Comparison of ENCODE assay signal across 8 cellular contexts in genomic region chr1:178610670-178611410, GRCh38.
A peak's percentile ranks its signal among the peaks of the same experiment; 100 is the strongest.
DNase-seq lines count a peak whose midpoint lies in the region; ATAC-seq, FAIRE-seq and TF ChIP-seq lines count a peak whose summit lies in the region.
"Not testable (repeated sequence)": the region's sequence is repeated elsewhere in the genome, so short reads cannot be mapped to it uniquely, and the experiment has no call there.

No MANE protein-coding gene starts in this region.

- H3K27me3 Mint-ChIP-seq in mesothelial cell of epicardium (ENCODE audit: low read depth), result not testable (repeated sequence)

- not testable (repeated sequence) for TF ChIP-seq CTCF in NB4 (IDR thresholded peaks at IDR 0.05; ENCODE audit: low read depth, low read length); bronchial epithelial cell (IDR thresholded peaks at IDR 0.05; ENCODE audit: insufficient read depth, low read length, severe bottlenecking); mesothelial cell of epicardium (IDR thresholded peaks at IDR 0.05; ENCODE audit: unreplicated experiment)

- not testable (repeated sequence) for H3K27me3 ChIP-seq in bronchial epithelial cell (ENCODE audit: control insufficient read depth, insufficient read depth, low read length)

- H3K36me3 Mint-ChIP-seq in mesothelial cell of epicardium, result not testable (repeated sequence)

- TF ChIP-seq POLR2A in H54 (IDR thresholded peaks at IDR 0.05; ENCODE audit: low read depth, low read length); NB4 (IDR thresholded peaks at IDR 0.05; ENCODE audit: extremely low read depth, insufficient read length): not testable (repeated sequence)

- DNase-seq in AG20443 (ENCODE audit: low spot score) (peak; percentile 31), NB4 (ENCODE audit: low read depth) (peak; percentile 44), bronchial epithelial cell (ENCODE audit: low read depth) (peak; percentile 67), fibroblast of the conjunctiva (ENCODE audit: low read depth) (peak; percentile 75), stromal cell of bone marrow (ENCODE audit: low read depth) (peak; percentile 73)
- DNase-seq in H54 (ENCODE audit: insufficient read length, low spot score); mesothelial cell of epicardium (ENCODE audit: low spot score in 2 of 2, unreplicated experiment in 2 of 2): not testable (repeated sequence)

- H3K27ac Mint-ChIP-seq in mesothelial cell of epicardium, result peak overlapping the region; percentile 34

- ATAC-seq in SK-N-SH treated with all-trans-retinoic acid at 6 μM for 48 hours, result not testable (repeated sequence)

- not testable (repeated sequence) for H3K9me3 Mint-ChIP-seq in mesothelial cell of epicardium

- peak; percentile 76 for FAIRE-seq in H54 (lab: Jason Lieb, UNC)
- FAIRE-seq in bronchial epithelial cell (lab: Jason Lieb, UNC), result not testable (repeated sequence)

- not testable (repeated sequence) for H3K4me3 Mint-ChIP-seq in mesothelial cell of epicardium

- peaks cover 29% of the 10 kb centered on the region for H3K4me1 Mint-ChIP-seq in mesothelial cell of epicardium

- not testable (repeated sequence) for H3K4me3 ChIP-seq in NB4 (ENCODE audit: low read depth, low read length); bronchial epithelial cell (ENCODE audit: low read depth, low read length)

- not testable (repeated sequence) for H3K36me3 ChIP-seq in bronchial epithelial cell (ENCODE audit: control insufficient read depth, insufficient read depth, low read length)

TF ChIP-seq in SK-N-SH treated with all-trans-retinoic acid at 6 μM for 48 hours, 23 proteins besides CTCF, POLR2A, EP300 and RAD21:
- TF ChIP-seq TOX (CRISPR knock-in tag; IDR thresholded peaks at IDR 0.05; ENCODE audit: borderline replicate concordance), result peak; percentile 42
